8 cellular contexts compared by ENCODE assay signal in genomic region chrX:149871940-149872339, GRCh38. TPM values are rescaled to one million over a fixed set of nuclear protein-coding genes. Genes with fewer than 3 reads are reported as not detected.
DNase-seq lines count a peak whose midpoint lies in the region; ATAC-seq and TF ChIP-seq lines count a peak whose summit lies in the region.

No MANE protein-coding gene starts in this region.

- DNase-seq in GM06990 (ENCODE audit: extremely low read depth, insufficient read length) (peak; percentile 57), iPS-NIHi7 (ENCODE audit: extremely low spot score) (peak; percentile 47), suprapubic skin (ENCODE audit: low spot score in 2 of 2) (no peak), DMS79 (lab: John Stamatoyannopoulos, UW) (no peak)
- peak; percentile 76 for DNase-seq in activated CD8-positive, alpha-beta memory T cell treated with anti-CD3 and anti-CD28 coated beads, Interleukin-2, amount 50 U/mL, for 48 hours
- peak; percentile 72 for DNase-seq in stimulated activated CD8-positive, alpha-beta memory T cell treated with anti-CD3 and anti-CD28 coated beads, Interleukin-4, amount 100 ng/mL, for 24 hours (ENCODE audit: low read depth)

- no peaks in the 10 kb centered on the region for H3F3A ChIP-seq in Loucy (ENCODE audit: low read depth)

- H3K4me3 ChIP-seq in GM06990 (replicated peaks; ENCODE audit: low read depth, low read length) (no peak overlapping the region), Loucy (ENCODE audit: low read length, poor library complexity, severe bottlenecking) (no peak overlapping the region), suprapubic skin (no peak overlapping the region)

- H3K27me3 ChIP-seq in GM06990 (replicated peaks; ENCODE audit: control insufficient read depth, insufficient read depth, low read length), result no peaks in the 10 kb centered on the region
- no peaks in the 10 kb centered on the region for H3K27me3 ChIP-seq in Loucy (ENCODE audit: insufficient read depth, low read length, poor library complexity, severe bottlenecking)
- no peaks in the 10 kb centered on the region for H3K27me3 ChIP-seq in suprapubic skin

- no peak overlapping the region for H3K9ac ChIP-seq in Loucy (ENCODE audit: low read depth, low read length, poor library complexity, severe bottlenecking)

- TF ChIP-seq EP300 in suprapubic skin (IDR thresholded peaks at IDR 0.05), result no peak

- H3K4me1 ChIP-seq in Loucy (ENCODE audit: insufficient read depth, low read length, poor library complexity, severe bottlenecking) (no peaks in the 10 kb centered on the region), suprapubic skin (no peaks in the 10 kb centered on the region)

- no peaks in the 10 kb centered on the region for H4K20me1 ChIP-seq in Loucy (ENCODE audit: insufficient read depth, low read length, poor library complexity, severe bottlenecking)

- TF ChIP-seq CTCF in GM06990 (IDR thresholded peaks at IDR 0.05; ENCODE audit: insufficient read depth, low read length, poor library complexity, severe bottlenecking) (peak; percentile 71), Loucy (conservative IDR thresholded peaks at IDR 0.05; ENCODE audit: low read length) (peak; percentile 68), suprapubic skin (IDR thresholded peaks at IDR 0.05) (no peak)

- 64% methylated on average over 3 of the region's 3 CpGs for WGBS in suprapubic skin

- H2AFZ ChIP-seq in Loucy (ENCODE audit: low read length), result peak overlapping the region; percentile 65; the same call in 1 of the 2 replicates

- H3K9me3 ChIP-seq in Loucy (ENCODE audit: insufficient read depth, low read depth, low read length) (no peaks in the 10 kb centered on the region), suprapubic skin (no peaks in the 10 kb centered on the region)

- peak overlapping the region; percentile 11 for H3K4me2 ChIP-seq in Loucy (ENCODE audit: low read depth, low read length, poor library complexity, severe bottlenecking)

- TF ChIP-seq POLR2A in suprapubic skin (IDR thresholded peaks at IDR 0.05), result no peak

- H3K27ac ChIP-seq in suprapubic skin, result no peak overlapping the region

- peak; percentile 97 for ATAC-seq in GM21723 (IDR thresholded peaks at IDR 0.05; ENCODE audit: unreplicated experiment)

- no peaks in the 10 kb centered on the region for H3K9me2 ChIP-seq in Loucy (replicated peaks; ENCODE audit: low read depth, low read length)

- no peaks in the 10 kb centered on the region for H3K79me2 ChIP-seq in Loucy (ENCODE audit: insufficient read depth, low read length)

- H3K36me3 ChIP-seq in GM06990 (ENCODE audit: control insufficient read depth, insufficient read depth, low read length) (no peaks in the 10 kb centered on the region), Loucy (ENCODE audit: insufficient read depth, low read length) (no peaks in the 10 kb centered on the region), suprapubic skin (no peaks in the 10 kb centered on the region)

RNA-seq across cellular contexts. Expression of gene MAGEA8, which starts 9.0 kb away (rescaled TPM):
- not detected for total RNA-seq in suprapubic skin

RNA-seq across cellular contexts. Expression of gene HSFX4, which starts 57.4 kb away (rescaled TPM):
- not detected for total RNA-seq in suprapubic skin

Comparison
In these comparisons a context has a peak if more than half of its experiments do, and no peak if none do; other contexts are left out.
1. DNase-seq: peak in GM06990 (single experiment), activated CD8-positive, alpha-beta memory T cell treated with anti-CD3 and anti-CD28 coated beads, Interleukin-2, amount 50 U/mL, for 48 hours (single experiment), iPS-NIHi7 (single experiment) and stimulated activated CD8-positive, alpha-beta memory T cell treated with anti-CD3 and anti-CD28 coated beads, Interleukin-4, amount 100 ng/mL, for 24 hours (single experiment); none in suprapubic skin (0 of 2) and DMS79 (single experiment).
2. CTCF ChIP-seq: peak in GM06990 (single experiment) and Loucy (single experiment); none in suprapubic skin (0 of 2).